In genomic region chr17:31524926-31525800, GRCh38 we compare ENCODE assay signal across 8 cellular contexts.
DNase-seq lines count a peak whose midpoint lies in the region; ATAC-seq, FAIRE-seq and TF ChIP-seq lines count a peak whose summit lies in the region.

No MANE protein-coding gene starts in this region.

- H3K27me3 Mint-ChIP-seq in IgD-negative memory B cell: no peaks in the 10 kb centered on the region

- H3K9me3 ChIP-seq in SK-N-MC (ENCODE audit: low read depth, low read length) (no peaks in the 10 kb centered on the region), gastroesophageal sphincter (no peaks in the 10 kb centered on the region), pancreas (no peaks in the 10 kb centered on the region), tibial artery (no peaks in the 10 kb centered on the region)

- DNase-seq in GM03348 (ENCODE audit: low spot score) (peak; percentile 93), SK-N-MC (ENCODE audit: low read depth, low spot score) (peak; percentile 40), pancreas (peak; percentile 77 to 99 (median 92)), tibial artery (peak; percentile 87 to 90)
- DNase-seq in activated gamma-delta T cell treated with anti-CD3 and anti-CD28 coated beads, Interleukin-2, amount 50 U/mL, for 16 hours (ENCODE audit: low read depth): peak; percentile 85

- WGBS in gastroesophageal sphincter (ENCODE audit: low coverage in 1 of 2), 2 donors: 50% methylated on average over 5 of the region's 31 CpGs; no CpG with 5 or more reads in 1 of the 2 donors
- WGBS in pancreas, 2 donors: 65 to 66% methylated on average over 31 of the region's 31 CpGs

- no peaks in the 10 kb centered on the region for H3K9me3 Mint-ChIP-seq in IgD-negative memory B cell

- ATAC-seq in gastroesophageal sphincter (peak; percentile 78), pancreas (peak; percentile 90 to 94 (median 93)), GM21528 (IDR thresholded peaks at IDR 0.05; ENCODE audit: low FRiP score, unreplicated experiment) (no peak)

- intact Hi-C loops in pancreas (cut with DNase I): loop anchor here (2.0 to 10.0 kb wide), 3 partner anchors 86 to 90 kb away; no protein-coding TSS in a partner anchor
- intact Hi-C loops in tibial artery (cut with DNase I; ENCODE audit: low total_unique reads): loop anchor here (2.0 kb wide), 1 partner anchor 86 kb away; no protein-coding TSS in a partner anchor

- no peak for TF ChIP-seq POLR2A in gastroesophageal sphincter (IDR thresholded peaks at IDR 0.05)

- H3K36me3 ChIP-seq in SK-N-MC (ENCODE audit: insufficient read depth, low read length): no peaks in the 10 kb centered on the region
- no peaks in the 10 kb centered on the region for H3K36me3 ChIP-seq in gastroesophageal sphincter
- H3K36me3 ChIP-seq in pancreas: peaks cover 0 to 52% (median 27%) of the 10 kb centered on the region in 3 donors
- peaks cover 0 to 13% (median 0%) of the 10 kb centered on the region in 3 donors for H3K36me3 ChIP-seq in tibial artery

- no peak for FAIRE-seq in pancreas (lab: Jason Lieb, UNC)

- TF ChIP-seq CTCF in gastroesophageal sphincter (IDR thresholded peaks at IDR 0.05) (peak in 3 of 4 experiments; percentile 83 to 91 (median 91)), pancreas (IDR thresholded peaks at IDR 0.05) (peak; percentile 87 to 91 (median 89)), tibial artery (IDR thresholded peaks at IDR 0.05) (peak; percentile 91 to 96)

- no peak overlapping the region for H3K4me3 ChIP-seq in SK-N-MC
- H3K4me3 ChIP-seq in gastroesophageal sphincter: no peak overlapping the region
- no peak overlapping the region for H3K4me3 ChIP-seq in pancreas
- no peak overlapping the region for H3K4me3 ChIP-seq in tibial artery

- H3K36me3 Mint-ChIP-seq in IgD-negative memory B cell: peaks cover 8% of the 10 kb centered on the region

- peaks cover 0 to 6% (median 0%) of the 10 kb centered on the region in 3 donors for H3K4me1 ChIP-seq in gastroesophageal sphincter
- H3K4me1 ChIP-seq in pancreas: no peaks in the 10 kb centered on the region
- peaks cover 0 to 23% (median 4%) of the 10 kb centered on the region in 4 donors for H3K4me1 ChIP-seq in tibial artery

- no peak for TF ChIP-seq EP300 in gastroesophageal sphincter (IDR thresholded peaks at IDR 0.05)

- peaks cover 3 to 5% (median 3%) of the 10 kb centered on the region in 3 donors for H3K4me1 Mint-ChIP-seq in IgD-negative memory B cell

- H3K27me3 ChIP-seq in gastroesophageal sphincter (peaks cover 10% of the 10 kb centered on the region), pancreas (no peaks in the 10 kb centered on the region), tibial artery (peaks cover 0 to 13% of the 10 kb centered on the region in 2 donors)

- H3K27ac ChIP-seq in SK-N-MC: no peak overlapping the region
- H3K27ac ChIP-seq in gastroesophageal sphincter: no peak overlapping the region
- H3K27ac ChIP-seq in pancreas: no peak overlapping the region
- no peak overlapping the region for H3K27ac ChIP-seq in tibial artery

- H3K27ac Mint-ChIP-seq in IgD-negative memory B cell: peak overlapping the region in 2 of 3 donors; percentile 19 to 48

- H3K4me3 Mint-ChIP-seq in IgD-negative memory B cell: peak overlapping the region in 2 of 4 donors; percentile 60 to 83

- no peak overlapping the region for H3K9ac ChIP-seq in SK-N-MC (ENCODE audit: insufficient read length)

Comparison
In these comparisons a context has a peak if more than half of its experiments do, and no peak if none do; other contexts are left out.
1. DNase-seq: peak in every context shown above with its lines; median percentile 93 in GM03348; 92 in pancreas; 88 in tibial artery; 85 in activated gamma-delta T cell treated with anti-CD3 and anti-CD28 coated beads, Interleukin-2, amount 50 U/mL, for 16 hours; 40 in SK-N-MC.